11 cellular contexts compared by ENCODE assay signal in genomic region chr5:71938886-71939285, GRCh38.
DNase-seq lines count a peak whose midpoint lies in the region; ATAC-seq lines count a peak whose summit lies in the region.
"Had no signal": no experiment of that assay in that cellular context is flagged by ENCODE, and none has a peak within 500 bp of the region (broad histone marks: within the 10 kb centered on the region; RNA-seq: fewer than 3 reads in every experiment).

No MANE protein-coding gene starts in this region.

- in situ Hi-C loops in ACHN (cut with HindIII; ENCODE audit: low pct_ligation_motif_present, low pct_unique_long_range_greater_than_20kb, low sequenced_read_pairs): no loop called here

- intact Hi-C loops in left colon (cut with DNase I, micrococcal nuclease): no loop called here

- DNase-seq in ACHN: peak; percentile 39
- DNase-seq in NCI-H1417 (lab: John Stamatoyannopoulos, UW): peak; percentile 77 to 93 (median 78)
- peak; percentile 60 for DNase-seq in SW480 (ENCODE audit: low spot score)
- DNase-seq in left colon: peak; percentile 67 to 78
- no peak for DNase-seq in RPMI8226
- no peak for DNase-seq in activated CD4-positive, alpha-beta T cell treated with anti-CD3 and anti-CD28 coated beads, Interleukin-2, amount 50 U/mL, for 48 hours
- DNase-seq in cortex of kidney (lab: John Stamatoyannopoulos, UW): no peak
- DNase-seq: AML-193, KG1, kidney had no signal

- peak; percentile 99 for ATAC-seq in left colon
- no peak for ATAC-seq in HG02840 (IDR thresholded peaks at IDR 0.05; ENCODE audit: low FRiP score, unreplicated experiment)

Comparison
In these comparisons a context has a peak if more than half of its experiments do, and no peak if none do; other contexts are left out.
1. DNase-seq: peak in ACHN (single experiment), NCI-H1417 (3 of 3), SW480 (single experiment) and left colon (2 of 2); none in RPMI8226 (single experiment), activated CD4-positive, alpha-beta T cell treated with anti-CD3 and anti-CD28 coated beads, Interleukin-2, amount 50 U/mL, for 48 hours (0 of 2) and cortex of kidney (single experiment).